ENCODE assay signal across 1 cellular context in genomic region chr2:46471-47345, GRCh38.
TF ChIP-seq lines count a peak whose summit lies in the region.

Gene FAM110C (minus strand): TSS chr2:46505. CDS start chr2:46385, 120 bp downstream.

TF ChIP-seq in WTC11, 78 proteins besides CTCF, POLR2A, EP300 and RAD21 (continued from another document):
- TF ChIP-seq, protein P1, sequence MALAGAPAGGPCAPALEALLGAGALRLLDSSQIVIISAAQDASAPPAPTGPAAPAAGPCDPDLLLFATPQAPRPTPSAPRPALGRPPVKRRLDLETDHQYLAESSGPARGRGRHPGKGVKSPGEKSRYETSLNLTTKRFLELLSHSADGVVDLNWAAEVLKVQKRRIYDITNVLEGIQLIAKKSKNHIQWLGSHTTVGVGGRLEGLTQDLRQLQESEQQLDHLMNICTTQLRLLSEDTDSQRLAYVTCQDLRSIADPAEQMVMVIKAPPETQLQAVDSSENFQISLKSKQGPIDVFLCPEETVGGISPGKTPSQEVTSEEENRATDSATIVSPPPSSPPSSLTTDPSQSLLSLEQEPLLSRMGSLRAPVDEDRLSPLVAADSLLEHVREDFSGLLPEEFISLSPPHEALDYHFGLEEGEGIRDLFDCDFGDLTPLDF (CRISPR knock-in tag; IDR thresholded peaks at IDR 0.05), result no peak
- TF ChIP-seq HMGA2 (CRISPR knock-in tag; IDR thresholded peaks at IDR 0.05), result no peak
- no peak for TF ChIP-seq ZNF121 (CRISPR knock-in tag; IDR thresholded peaks at IDR 0.05)
- TF ChIP-seq ZNF416 (CRISPR knock-in tag; IDR thresholded peaks at IDR 0.05), result no peak
- no peak for TF ChIP-seq ZNF396 (CRISPR knock-in tag; IDR thresholded peaks at IDR 0.05; ENCODE audit: borderline replicate concordance)
- TF ChIP-seq TEAD4 (CRISPR knock-in tag; IDR thresholded peaks at IDR 0.05), result no peak
- no peak for TF ChIP-seq ZNF138 (CRISPR knock-in tag; conservative IDR thresholded peaks at IDR 0.05)
- TF ChIP-seq, protein P2, sequence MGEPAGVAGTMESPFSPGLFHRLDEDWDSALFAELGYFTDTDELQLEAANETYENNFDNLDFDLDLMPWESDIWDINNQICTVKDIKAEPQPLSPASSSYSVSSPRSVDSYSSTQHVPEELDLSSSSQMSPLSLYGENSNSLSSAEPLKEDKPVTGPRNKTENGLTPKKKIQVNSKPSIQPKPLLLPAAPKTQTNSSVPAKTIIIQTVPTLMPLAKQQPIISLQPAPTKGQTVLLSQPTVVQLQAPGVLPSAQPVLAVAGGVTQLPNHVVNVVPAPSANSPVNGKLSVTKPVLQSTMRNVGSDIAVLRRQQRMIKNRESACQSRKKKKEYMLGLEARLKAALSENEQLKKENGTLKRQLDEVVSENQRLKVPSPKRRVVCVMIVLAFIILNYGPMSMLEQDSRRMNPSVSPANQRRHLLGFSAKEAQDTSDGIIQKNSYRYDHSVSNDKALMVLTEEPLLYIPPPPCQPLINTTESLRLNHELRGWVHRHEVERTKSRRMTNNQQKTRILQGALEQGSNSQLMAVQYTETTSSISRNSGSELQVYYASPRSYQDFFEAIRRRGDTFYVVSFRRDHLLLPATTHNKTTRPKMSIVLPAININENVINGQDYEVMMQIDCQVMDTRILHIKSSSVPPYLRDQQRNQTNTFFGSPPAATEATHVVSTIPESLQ (CRISPR knock-in tag; IDR thresholded peaks at IDR 0.05), result no peak
- TF ChIP-seq RELA (CRISPR knock-in tag; IDR thresholded peaks at IDR 0.05; ENCODE audit: borderline replicate concordance), result no peak
- no peak for TF ChIP-seq ESRRA (CRISPR knock-in tag; IDR thresholded peaks at IDR 0.05; ENCODE audit: borderline replicate concordance)
- TF ChIP-seq NFYB (CRISPR knock-in tag; conservative IDR thresholded peaks at IDR 0.05; ENCODE audit: low read depth), result 0 out of 2 replicates have a peak, but pooled peaks have one; percentile 9
- TF ChIP-seq, protein P3, sequence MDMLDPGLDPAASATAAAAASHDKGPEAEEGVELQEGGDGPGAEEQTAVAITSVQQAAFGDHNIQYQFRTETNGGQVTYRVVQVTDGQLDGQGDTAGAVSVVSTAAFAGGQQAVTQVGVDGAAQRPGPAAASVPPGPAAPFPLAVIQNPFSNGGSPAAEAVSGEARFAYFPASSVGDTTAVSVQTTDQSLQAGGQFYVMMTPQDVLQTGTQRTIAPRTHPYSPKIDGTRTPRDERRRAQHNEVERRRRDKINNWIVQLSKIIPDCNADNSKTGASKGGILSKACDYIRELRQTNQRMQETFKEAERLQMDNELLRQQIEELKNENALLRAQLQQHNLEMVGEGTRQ (CRISPR knock-in tag; IDR thresholded peaks at IDR 0.05), result no peak
- no peak for TF ChIP-seq ATF3 (CRISPR knock-in tag; conservative IDR thresholded peaks at IDR 0.05)
- peak; percentile 88 for TF ChIP-seq ZBTB43 (CRISPR knock-in tag; IDR thresholded peaks at IDR 0.05)
- no peak for TF ChIP-seq FOXJ3 (CRISPR knock-in tag; IDR thresholded peaks at IDR 0.05; ENCODE audit: borderline replicate concordance)
- TF ChIP-seq, protein P4, sequence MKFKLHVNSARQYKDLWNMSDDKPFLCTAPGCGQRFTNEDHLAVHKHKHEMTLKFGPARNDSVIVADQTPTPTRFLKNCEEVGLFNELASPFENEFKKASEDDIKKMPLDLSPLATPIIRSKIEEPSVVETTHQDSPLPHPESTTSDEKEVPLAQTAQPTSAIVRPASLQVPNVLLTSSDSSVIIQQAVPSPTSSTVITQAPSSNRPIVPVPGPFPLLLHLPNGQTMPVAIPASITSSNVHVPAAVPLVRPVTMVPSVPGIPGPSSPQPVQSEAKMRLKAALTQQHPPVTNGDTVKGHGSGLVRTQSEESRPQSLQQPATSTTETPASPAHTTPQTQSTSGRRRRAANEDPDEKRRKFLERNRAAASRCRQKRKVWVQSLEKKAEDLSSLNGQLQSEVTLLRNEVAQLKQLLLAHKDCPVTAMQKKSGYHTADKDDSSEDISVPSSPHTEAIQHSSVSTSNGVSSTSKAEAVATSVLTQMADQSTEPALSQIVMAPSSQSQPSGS (CRISPR knock-in tag; IDR thresholded peaks at IDR 0.05; ENCODE audit: borderline replicate concordance, low read depth), result no peak
- peak; percentile 78 for TF ChIP-seq SP1 (CRISPR knock-in tag; conservative IDR thresholded peaks at IDR 0.05)
- no peak for TF ChIP-seq NR2C2 (CRISPR knock-in tag; IDR thresholded peaks at IDR 0.05)
- peak; percentile 50; the same call in 1 of the 2 replicates for TF ChIP-seq TEAD1 (CRISPR knock-in tag; IDR thresholded peaks at IDR 0.05)
- TF ChIP-seq MYBL2 (CRISPR knock-in tag; IDR thresholded peaks at IDR 0.05), result peak; percentile 64; the same call in 1 of the 2 replicates
- TF ChIP-seq CREM (CRISPR knock-in tag; IDR thresholded peaks at IDR 0.05), result peak; percentile 36; the same call in 1 of the 2 replicates
- no peak for TF ChIP-seq PRDM15 (CRISPR knock-in tag; IDR thresholded peaks at IDR 0.05)
